ENCODE assay signal across 24 cellular contexts in genomic region chr2:189467160-189467559, GRCh38.
"Had no signal": no experiment of that assay in that cellular context is flagged by ENCODE, and none has a peak within 500 bp of the region (broad histone marks: within the 10 kb centered on the region; RNA-seq: fewer than 3 reads in every experiment).

No MANE protein-coding gene starts in this region.

- H3K27ac ChIP-seq: epithelial cell of prostate, esophagus muscularis mucosa, gastrocnemius medialis, heart right ventricle, left lung, parathyroid adenoma, prostate gland, sigmoid colon, skin epidermis, testis, tibial nerve, upper lobe of right lung, vagina had no signal

- H3K36me3 ChIP-seq: prostate gland had no signal

- DNase-seq: effector memory CD4-positive, alpha-beta T cell; gastrocnemius medialis; hypothalamus; kidney glomerular epithelial cell; left lung; midbrain; occipital lobe; sigmoid colon; stimulated activated CD4-positive, alpha-beta T cell treated with anti-CD3 and anti-CD28 coated beads, Interleukin-2, amount 100 ng/mL, for 24 hours; stimulated activated CD4-positive, alpha-beta T cell treated with anti-CD3 and anti-CD28 coated beads, Interleukin-4, amount 100 ng/mL, for 4 hours; stimulated activated naive B cell treated with anti-CD40 and anti-IgM and Interleukin-4, amounts not matched to agents 10 μg/mL and 1 μg/mL and 100 μg/mL, for 72 hours; stimulated activated naive CD8-positive, alpha-beta T cell treated with anti-CD3 and anti-CD28 coated beads, Interleukin-15, amount 100 ng/mL, for 72 hours; testis; upper lobe of right lung had no signal

- H3K9ac ChIP-seq: parathyroid adenoma had no signal

- H3K9me3 Mint-ChIP-seq: natural killer cell treated with Interleukin-12 subunit alpha and Interleukin-12 subunit beta and Interleukin-15 and Interleukin-18, amount 100 ng/mL, for 72 hours; stimulated activated naive B cell treated with anti-CD40 and anti-IgM and Interleukin-4, amounts not matched to agents 10 μg/mL and 1 μg/mL and 100 μg/mL, for 72 hours; stimulated activated naive CD8-positive, alpha-beta T cell treated with anti-CD3 and anti-CD28 coated beads, Interleukin-15, amount 100 ng/mL, for 72 hours had no signal

- H3K4me1 ChIP-seq: esophagus muscularis mucosa, left lung, parathyroid adenoma, prostate gland, sigmoid colon, tibial nerve, upper lobe of right lung, vagina had no signal

- H3K4me3 ChIP-seq: esophagus muscularis mucosa, gastrocnemius medialis, heart right ventricle, left lung, lung, prostate gland, sigmoid colon, skin epidermis, testis, tibial nerve, upper lobe of right lung, vagina had no signal

- H2AFZ ChIP-seq: parathyroid adenoma had no signal

- H3K27me3 ChIP-seq: esophagus muscularis mucosa, gastrocnemius medialis, heart right ventricle, left lung, sigmoid colon, testis, tibial nerve, upper lobe of right lung, vagina had no signal

- H3K9me3 ChIP-seq: esophagus muscularis mucosa, gastrocnemius medialis, heart right ventricle, left lung, prostate gland, sigmoid colon, testis, tibial nerve, upper lobe of right lung, vagina had no signal

- H3K79me2 ChIP-seq: parathyroid adenoma had no signal

- H3K27me3 Mint-ChIP-seq: natural killer cell treated with Interleukin-12 subunit alpha and Interleukin-12 subunit beta and Interleukin-15 and Interleukin-18, amount 100 ng/mL, for 72 hours; stimulated activated naive B cell treated with anti-CD40 and anti-IgM and Interleukin-4, amounts not matched to agents 10 μg/mL and 1 μg/mL and 100 μg/mL, for 72 hours; stimulated activated naive CD8-positive, alpha-beta T cell treated with anti-CD3 and anti-CD28 coated beads, Interleukin-15, amount 100 ng/mL, for 72 hours had no signal

- ATAC-seq: natural killer cell treated with Interleukin-12 subunit alpha and Interleukin-12 subunit beta and Interleukin-15 and Interleukin-18, amount 100 ng/mL, for 72 hours; stimulated activated naive CD8-positive, alpha-beta T cell treated with anti-CD3 and anti-CD28 coated beads, Interleukin-15, amount 100 ng/mL, for 72 hours; upper lobe of right lung had no signal

- H3K4me3 Mint-ChIP-seq: natural killer cell treated with Interleukin-12 subunit alpha and Interleukin-12 subunit beta and Interleukin-15 and Interleukin-18, amount 100 ng/mL, for 72 hours; stimulated activated naive B cell treated with anti-CD40 and anti-IgM and Interleukin-4, amounts not matched to agents 10 μg/mL and 1 μg/mL and 100 μg/mL, for 72 hours; stimulated activated naive CD8-positive, alpha-beta T cell treated with anti-CD3 and anti-CD28 coated beads, Interleukin-15, amount 100 ng/mL, for 72 hours had no signal

- H3K27ac Mint-ChIP-seq: natural killer cell treated with Interleukin-12 subunit alpha and Interleukin-12 subunit beta and Interleukin-15 and Interleukin-18, amount 100 ng/mL, for 72 hours; stimulated activated naive B cell treated with anti-CD40 and anti-IgM and Interleukin-4, amounts not matched to agents 10 μg/mL and 1 μg/mL and 100 μg/mL, for 72 hours; stimulated activated naive CD8-positive, alpha-beta T cell treated with anti-CD3 and anti-CD28 coated beads, Interleukin-15, amount 100 ng/mL, for 72 hours had no signal
